Comparison of ENCODE assay signal across 22 cellular contexts in the genomic region with DNA sequence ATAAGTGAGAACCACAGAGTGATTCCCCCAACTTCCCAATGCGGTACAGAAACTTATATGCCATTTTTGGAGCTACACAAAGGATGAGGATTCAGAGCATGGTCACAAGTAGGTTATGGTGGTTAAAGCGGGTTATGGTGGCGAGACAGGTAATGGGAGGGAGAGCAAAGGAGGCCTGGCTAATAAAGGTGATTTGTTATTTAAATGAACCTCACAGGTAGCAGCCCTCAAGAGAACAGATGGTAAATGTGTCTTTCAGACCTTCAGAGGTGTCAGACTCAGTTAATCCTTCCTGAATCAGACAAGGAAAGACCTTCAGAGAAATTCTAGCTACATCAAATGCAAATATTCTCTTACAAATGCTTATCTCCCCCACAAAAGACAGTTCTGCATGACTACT.
"Had no signal": no experiment of that assay in that cellular context is flagged by ENCODE, and none has a peak within 500 bp of the region (broad histone marks: within the 10 kb centered on the region; RNA-seq: fewer than 3 reads in every experiment).

No MANE protein-coding gene starts in this region.

- H3K9me3 Mint-ChIP-seq: type B pancreatic cell had no signal

- H3K36me3 Mint-ChIP-seq: activated naive CD8-positive, alpha-beta T cell; mesothelial cell of epicardium; type B pancreatic cell had no signal

- H3K4me1 ChIP-seq: left ventricle myocardium inferior, sigmoid colon had no signal

- H3K36me3 ChIP-seq: left ventricle myocardium inferior, sigmoid colon, thoracic aorta had no signal

- H3K4me2 ChIP-seq: smooth muscle cell had no signal

- DNase-seq: activated CD8-positive, alpha-beta memory T cell treated with anti-CD3 and anti-CD28 coated beads, Interleukin-2, amount 50 U/mL, for 48 hours; activated naive CD4-positive, alpha-beta T cell; activated T-cell treated with anti-CD3 and anti-CD28 coated beads, Interleukin-2, amount 50 U/mL, for 4 hours; central memory CD4-positive, alpha-beta T cell; effector memory CD4-positive, alpha-beta T cell; glutamatergic neuron; hippocampal formation; left ventricle myocardium inferior; natural killer cell; retina; sigmoid colon; stimulated activated CD4-positive, alpha-beta T cell treated with anti-CD3 and anti-CD28 coated beads, Interleukin-15, amount 100 ng/mL, for 24 hours; stimulated activated CD8-positive, alpha-beta memory T cell treated with anti-CD3 and anti-CD28 coated beads, Interleukin-4, amount 100 ng/mL, for 48 hours; stimulated activated naive CD4-positive, alpha-beta T cell had no signal

- H3K27me3 Mint-ChIP-seq: activated naive CD8-positive, alpha-beta T cell; progenitor cell of endocrine pancreas; type B pancreatic cell had no signal

- H3K27me3 ChIP-seq: sigmoid colon had no signal

- H3K4me1 Mint-ChIP-seq: natural killer cell had no signal

- H3K4me3 Mint-ChIP-seq: activated naive CD8-positive, alpha-beta T cell; activated T-cell treated with anti-CD3 and anti-CD28 coated beads, Interleukin-2, amount 50 U/mL, for 4 hours; mesothelial cell of epicardium; natural killer cell; type B pancreatic cell had no signal

- H3K27ac Mint-ChIP-seq: activated naive CD8-positive, alpha-beta T cell; activated T-helper 2 cell treated with anti-CD3 and anti-CD28 coated beads, Interferon-gamma antibody, Interleukin-2, Interleukin-4, amounts not matched to agents 10 μg/mL and 5 μg/mL and 100 μg/mL, durations not matched to agents 14 hours and 24 hours and 36 hours; mesothelial cell of epicardium; natural killer cell; progenitor cell of endocrine pancreas; type B pancreatic cell had no signal

- ATAC-seq: activated T-cell treated with anti-CD3 and anti-CD28 coated beads, Interleukin-2, amount 50 U/mL, for 4 hours; esophagus mucosa; natural killer cell had no signal

- H3K27ac ChIP-seq: left ventricle myocardium inferior, sigmoid colon, thoracic aorta had no signal

- H3K4me3 ChIP-seq: left ventricle myocardium inferior, sigmoid colon, smooth muscle cell, thoracic aorta had no signal
